Comparison of ENCODE assay signal across 35 cellular contexts in the genomic region with DNA sequence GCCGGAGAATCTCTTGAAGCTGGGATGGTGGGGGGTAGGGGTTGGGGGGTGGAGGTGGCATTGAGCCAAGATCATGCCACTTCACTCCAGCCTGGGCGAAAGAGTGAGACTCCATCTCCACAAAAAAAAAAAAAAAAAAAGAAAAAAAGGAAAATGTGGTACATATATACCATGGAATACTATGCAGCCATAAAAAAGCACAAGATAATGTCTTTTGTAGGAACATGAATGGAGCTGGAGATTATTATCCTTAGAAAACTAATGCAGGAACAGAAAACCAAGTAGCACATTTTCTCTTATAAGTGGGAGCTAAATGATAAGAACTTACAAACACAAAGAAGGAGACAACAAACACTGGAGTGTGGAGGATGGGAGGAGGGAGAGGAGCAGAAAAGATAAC.
DNase-seq lines count a peak whose midpoint lies in the region; ATAC-seq, FAIRE-seq and TF ChIP-seq lines count a peak whose summit lies in the region.
"Had no signal": no experiment of that assay in that cellular context is flagged by ENCODE, and none has a peak within 500 bp of the region (broad histone marks: within the 10 kb centered on the region; RNA-seq: fewer than 3 reads in every experiment).

No MANE protein-coding gene starts in this region.

- WGBS in SK-N-SH (ENCODE audit: low lambda C conversion rate) = 89% methylated on average over 2 of the region's 2 CpGs
- WGBS in K562 (ENCODE audit: insufficient coverage, low coverage, missing lambda C conversion rate) = 0% methylated on average over 1 of the region's 2 CpGs

- POLR2A ChIA-PET in SK-N-SH (lab: Yijun Ruan, JAX) (no interaction called here), HEK293 (lab: Yijun Ruan, JAX) (no interaction called here), K562 (lab: Yijun Ruan, JAX) (no interaction called here)

- ATAC-seq in SK-N-SH treated with all-trans-retinoic acid at 6 μM for 48 hours = no peak
- ATAC-seq in K562 = no peak
- no peak for ATAC-seq in esophagus mucosa
- ATAC-seq in activated naive CD8-positive, alpha-beta T cell treated with anti-CD3 and anti-CD28 coated beads, Interleukin-2, amount 50 U/mL, for 24 hours = no peak
- ATAC-seq: A549; CD8-positive, alpha-beta T cell had no signal

- H3K36me3 ChIP-seq in SK-N-SH (replicated peaks in 1 of 2; ENCODE audit: control insufficient read depth in 1 of 2, insufficient read depth in 2 of 2, low read length in 1 of 2) (peaks cover 0 to 62% of the 10 kb centered on the region in 2 experiments), HEK293 (ENCODE audit: control insufficient read depth in 2 of 2, insufficient read depth in 1 of 2, low read length in 2 of 2) (no peaks in the 10 kb centered on the region), K562 (ENCODE audit: control insufficient read depth, insufficient read depth, low read length) (no peaks in the 10 kb centered on the region)
- H3K36me3 ChIP-seq: BE2C had no signal

- in situ Hi-C loops in K562 (cut with MboI) = no loop called here

- H3K27ac ChIP-seq in SK-N-SH (ENCODE audit: low read depth in 2 of 2, low read length in 1 of 2) = no peak overlapping the region
- no peak overlapping the region for H3K27ac ChIP-seq in HEK293 (ENCODE audit: extremely low read depth, low read depth, low read length)
- no peak overlapping the region for H3K27ac ChIP-seq in K562 (ENCODE audit: extremely low read depth, low read depth, low read length)
- H3K27ac ChIP-seq: 22Rv1; A549; BLaER1; BLaER1 treated with 17β-estradiol and CSF1 and Interleukin-3, amounts not matched to agents 10 nM and 100 nM; C4-2B had no signal

- peaks cover 38% of the 10 kb centered on the region for H3K9me3 Mint-ChIP-seq in activated naive CD8-positive, alpha-beta T cell treated with anti-CD3 and anti-CD28 coated beads, Interleukin-2, amount 50 U/mL, for 24 hours

- TF ChIP-seq POLR2A in K562 (conservative IDR thresholded peaks at IDR 0.05) = no peak

- no peaks in the 10 kb centered on the region for H3K9me1 ChIP-seq in K562 (ENCODE audit: control insufficient read depth, insufficient read depth, low read length)

- TF ChIP-seq RAD21 in SK-N-SH (IDR thresholded peaks at IDR 0.05; ENCODE audit: low read length) (no peak), K562 (CRISPR knock-in tag; conservative IDR thresholded peaks at IDR 0.05 in 1 of 2, IDR thresholded peaks at IDR 0.05 in 1 of 2) (no peak)

- H3F3A ChIP-seq in SK-N-SH (replicated peaks; ENCODE audit: insufficient read depth) = peaks cover 3% of the 10 kb centered on the region

- H3K27me3 Mint-ChIP-seq in activated naive CD8-positive, alpha-beta T cell treated with anti-CD3 and anti-CD28 coated beads, Interleukin-2, amount 50 U/mL, for 24 hours = no peaks in the 10 kb centered on the region
- H3K27me3 Mint-ChIP-seq: B cell; CD4-positive, alpha-beta memory T cell; CD4-positive, alpha-beta T cell had no signal

- H3K27me3 ChIP-seq in SK-N-SH (ENCODE audit: insufficient read depth) (no peaks in the 10 kb centered on the region), K562 (ENCODE audit: control insufficient read depth in 2 of 2, insufficient read depth in 2 of 2, low read length in 2 of 2) (no peaks in the 10 kb centered on the region)
- H3K27me3 ChIP-seq: BE2C; BLaER1; BLaER1 treated with 17β-estradiol and CSF1 and Interleukin-3, amounts not matched to agents 10 nM and 100 nM had no signal

- DNase-seq in SK-N-SH = no peak
- no peak for DNase-seq in K562 (ENCODE audit: extremely low read depth in 1 of 4, low spot score in 3 of 4)
- DNase-seq in activated naive CD8-positive, alpha-beta T cell treated with anti-CD3 and anti-CD28 coated beads, Interleukin-2, amount 50 U/mL, for 24 hours = no peak
- DNase-seq: 8988T; ACHN; AML-193; BE2C; C1 segment of cervical spinal cord; Caco-2; Calu3; CD4-positive, alpha-beta memory T cell; CD4-positive, alpha-beta T cell; CD4-positive, CD25-positive, alpha-beta regulatory T cell; CD8-positive, alpha-beta memory T cell; CD8-positive, alpha-beta T cell; COR-L47; DMS 273 treated with DMSO at 0.1 percent for 48 hours; DMS153; DMS53; DMS79; DMS79 treated with DMSO at 0.1 percent for 48 hours; DND-41; EL had no signal

- H3K79me2 ChIP-seq in SK-N-SH (ENCODE audit: insufficient read depth) = peaks cover 8% of the 10 kb centered on the region
- no peaks in the 10 kb centered on the region for H3K79me2 ChIP-seq in K562 (ENCODE audit: control insufficient read depth, insufficient read depth, low read length)

- H3K36me3 Mint-ChIP-seq in activated naive CD8-positive, alpha-beta T cell treated with anti-CD3 and anti-CD28 coated beads, Interleukin-2, amount 50 U/mL, for 24 hours (ENCODE audit: low read depth) = no peaks in the 10 kb centered on the region
- H3K36me3 Mint-ChIP-seq: CD4-positive, CD25-positive, alpha-beta regulatory T cell; CD8-positive, alpha-beta T cell had no signal

- no TSS peak for BruUV-seq in K562 (replicated peaks; lab: Mats Ljungman, UMichigan)

- H3K9me3 ChIP-seq in SK-N-SH = peaks cover 16% of the 10 kb centered on the region
- H3K9me3 ChIP-seq in HEK293 (ENCODE audit: control insufficient read depth, insufficient read depth, low read depth, low read length) = no peaks in the 10 kb centered on the region
- no peaks in the 10 kb centered on the region for H3K9me3 ChIP-seq in K562 (replicated peaks; ENCODE audit: control insufficient read depth, insufficient read depth, low read depth, low read length)
- H3K9me3 ChIP-seq: BE2C had no signal

- no peak for FAIRE-seq in K562 (lab: Jason Lieb, UNC)
- FAIRE-seq: A204.1, A549, D721Med had no signal

- H3K9ac ChIP-seq in SK-N-SH = no peak overlapping the region
- no peak overlapping the region for H3K9ac ChIP-seq in K562 (ENCODE audit: insufficient read depth in 1 of 2, low read depth in 2 of 2, low read length in 2 of 2)
- H3K9ac ChIP-seq: BLaER1; BLaER1 treated with 17β-estradiol and CSF1 and Interleukin-3, amounts not matched to agents 10 nM and 100 nM had no signal

- no peak for TF ChIP-seq EP300 in SK-N-SH (IDR thresholded peaks at IDR 0.05; ENCODE audit: borderline replicate concordance in 1 of 2, low read depth in 1 of 2, low read length in 1 of 2)
- TF ChIP-seq EP300 in K562 (IDR thresholded peaks at IDR 0.05; ENCODE audit: low read length) = no peak

- H3K4me3 ChIP-seq in SK-N-SH (ENCODE audit: low read depth in 2 of 2, low read length in 1 of 2) (no peak overlapping the region), HEK293 (ENCODE audit: low read depth, low read length) (no peak overlapping the region), K562 (no peak overlapping the region)
- H3K4me3 ChIP-seq: A549; BLaER1; BLaER1 treated with 17β-estradiol and CSF1 and Interleukin-3, amounts not matched to agents 10 nM and 100 nM had no signal

- intact Hi-C loops in K562 (cut with micrococcal nuclease) = no loop called here

- H3K4me2 ChIP-seq in SK-N-SH (no peak overlapping the region), K562 (ENCODE audit: insufficient read depth, low read length) (no peak overlapping the region)
- H3K4me2 ChIP-seq: A549; BLaER1; BLaER1 treated with 17β-estradiol and CSF1 and Interleukin-3, amounts not matched to agents 10 nM and 100 nM had no signal

- no peaks in the 10 kb centered on the region for H3K4me1 Mint-ChIP-seq in activated naive CD8-positive, alpha-beta T cell treated with anti-CD3 and anti-CD28 coated beads, Interleukin-2, amount 50 U/mL, for 24 hours
- H3K4me1 Mint-ChIP-seq: B cell; CD4-positive, alpha-beta memory T cell; CD4-positive, CD25-positive, alpha-beta regulatory T cell; CD8-positive, alpha-beta memory T cell had no signal

- no peaks in the 10 kb centered on the region for H3K4me1 ChIP-seq in SK-N-SH (ENCODE audit: control insufficient read depth in 1 of 2, insufficient read depth in 2 of 2, low read depth in 1 of 2, low read length in 1 of 2)
- peaks cover 4% of the 10 kb centered on the region; the same call in 1 of the 2 replicates for H3K4me1 ChIP-seq in HEK293 (ENCODE audit: control insufficient read depth, insufficient read depth, low read length)
- no peaks in the 10 kb centered on the region for H3K4me1 ChIP-seq in K562 (replicated peaks in 1 of 2; ENCODE audit: control insufficient read depth in 2 of 2, insufficient read depth in 2 of 2, low read length in 2 of 2)
- H3K4me1 ChIP-seq: A549, BE2C, BLaER1, Caco-2 had no signal

- H3K4me3 Mint-ChIP-seq in activated naive CD8-positive, alpha-beta T cell treated with anti-CD3 and anti-CD28 coated beads, Interleukin-2, amount 50 U/mL, for 24 hours = no peak overlapping the region
- H3K4me3 Mint-ChIP-seq: B cell; CD14-positive monocyte; CD4-positive, alpha-beta memory T cell; CD4-positive, alpha-beta T cell; CD4-positive, CD25-positive, alpha-beta regulatory T cell; CD8-positive, alpha-beta memory T cell; CD8-positive, alpha-beta T cell had no signal

- H4K20me1 ChIP-seq in SK-N-SH (ENCODE audit: insufficient read depth) (no peaks in the 10 kb centered on the region), K562 (replicated peaks; ENCODE audit: control insufficient read depth, insufficient read depth, low read length) (no peaks in the 10 kb centered on the region)
- H4K20me1 ChIP-seq: BLaER1; BLaER1 treated with 17β-estradiol and CSF1 and Interleukin-3, amounts not matched to agents 10 nM and 100 nM had no signal

- H3K9me2 ChIP-seq in SK-N-SH = no peaks in the 10 kb centered on the region

- H2AFZ ChIP-seq in SK-N-SH (ENCODE audit: low read depth) = no peak overlapping the region
- H2AFZ ChIP-seq in K562 (ENCODE audit: low read depth, low read length) = no peak overlapping the region

- CTCF ChIA-PET in SK-N-SH (lab: Yijun Ruan, JAX) (interaction anchor here (1.6 kb wide), 1 partner anchor 188 kb away, joined by 3 read pairs; a partner anchor contains a TSS), HEK293 (lab: Yijun Ruan, JAX) (interaction anchor here (0.7 kb wide), 1 partner anchor 81 kb away, joined by 3 read pairs; no protein-coding TSS in a partner anchor), K562 (lab: Yijun Ruan, JAX; ENCODE audit: low intra/inter-chr PET ratio) (no interaction called here)

- TF ChIP-seq CTCF in SK-N-SH (IDR thresholded peaks at IDR 0.05) (no peak), HEK293 (tag by site-specific recombination; IDR thresholded peaks at IDR 0.05) (no peak), K562 (IDR thresholded peaks at IDR 0.05 in 2 of 3, conservative IDR thresholded peaks at IDR 0.05 in 1 of 3; ENCODE audit: insufficient read depth in 2 of 3, low read depth in 1 of 3, low read length in 3 of 3) (no peak)

- no peak overlapping the region for H3K27ac Mint-ChIP-seq in activated naive CD8-positive, alpha-beta T cell treated with anti-CD3 and anti-CD28 coated beads, Interleukin-2, amount 50 U/mL, for 24 hours
- H3K27ac Mint-ChIP-seq: B cell; CD14-positive monocyte; CD4-positive, alpha-beta memory T cell; CD4-positive, alpha-beta T cell; CD4-positive, CD25-positive, alpha-beta regulatory T cell; CD8-positive, alpha-beta memory T cell; CD8-positive, alpha-beta T cell had no signal

TF ChIP-seq in SK-N-SH, 30 proteins besides CTCF, POLR2A, EP300 and RAD21 (continues in another document):
- TF ChIP-seq YY1 (IDR thresholded peaks at IDR 0.05; ENCODE audit: low read depth) (no peak), JUND (IDR thresholded peaks at IDR 0.05) (no peak)

TF ChIP-seq in K562, 482 proteins besides CTCF, POLR2A, EP300 and RAD21 (continues in another document):
- no peak for TF ChIP-seq ZNF354B (CRISPR knock-in tag; IDR thresholded peaks at IDR 0.05)
